Comparison of ENCODE assay signal across 8 cellular contexts in the genomic region with DNA sequence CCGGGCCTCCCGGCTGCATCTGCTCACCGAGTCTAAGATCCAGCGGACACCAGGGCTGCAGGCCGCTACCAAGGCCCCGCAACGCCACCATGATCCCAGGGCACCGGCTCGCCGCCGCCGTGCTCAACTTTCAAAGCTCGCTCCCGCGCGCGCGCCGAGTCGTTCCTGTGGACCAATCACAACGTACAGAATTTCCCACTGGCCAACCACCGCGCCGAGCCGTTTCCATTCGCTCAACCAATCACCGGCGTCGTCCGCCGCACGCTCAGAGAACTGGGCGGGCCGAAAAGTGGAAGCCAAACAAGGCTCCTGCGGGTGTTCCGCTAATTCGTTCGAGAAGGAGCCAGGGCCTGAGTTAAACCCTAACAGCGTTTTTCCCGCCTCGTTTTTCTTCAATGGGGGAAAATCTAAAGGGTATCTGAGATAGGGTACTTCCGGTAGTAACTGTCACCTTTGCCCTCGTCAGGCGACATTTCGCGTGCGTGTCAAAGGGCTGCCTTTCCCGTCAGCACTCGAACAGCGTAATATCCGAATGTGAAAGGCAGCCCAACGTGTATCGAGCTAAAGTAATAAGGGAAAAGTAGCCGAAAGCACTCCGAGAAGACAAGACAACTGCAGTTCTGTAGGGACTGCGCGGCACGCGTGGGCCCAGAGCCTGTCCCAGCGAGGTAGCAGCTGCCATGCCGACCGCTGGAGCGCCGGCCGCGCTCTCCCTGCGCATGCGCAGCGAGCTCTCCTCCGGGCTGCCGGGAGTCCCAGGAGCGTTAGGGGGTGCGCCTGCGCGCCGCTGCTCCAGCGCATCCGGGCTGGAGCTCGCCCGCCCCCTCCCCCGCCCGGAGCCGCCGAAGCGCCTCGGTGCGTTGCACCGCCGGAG. TPM values are rescaled to one million over a fixed set of nuclear protein-coding genes. Genes with fewer than 3 reads are reported as not detected.
DNase-seq lines count a peak whose midpoint lies in the region; ATAC-seq and TF ChIP-seq lines count a peak whose summit lies in the region.

A gene with protein sequence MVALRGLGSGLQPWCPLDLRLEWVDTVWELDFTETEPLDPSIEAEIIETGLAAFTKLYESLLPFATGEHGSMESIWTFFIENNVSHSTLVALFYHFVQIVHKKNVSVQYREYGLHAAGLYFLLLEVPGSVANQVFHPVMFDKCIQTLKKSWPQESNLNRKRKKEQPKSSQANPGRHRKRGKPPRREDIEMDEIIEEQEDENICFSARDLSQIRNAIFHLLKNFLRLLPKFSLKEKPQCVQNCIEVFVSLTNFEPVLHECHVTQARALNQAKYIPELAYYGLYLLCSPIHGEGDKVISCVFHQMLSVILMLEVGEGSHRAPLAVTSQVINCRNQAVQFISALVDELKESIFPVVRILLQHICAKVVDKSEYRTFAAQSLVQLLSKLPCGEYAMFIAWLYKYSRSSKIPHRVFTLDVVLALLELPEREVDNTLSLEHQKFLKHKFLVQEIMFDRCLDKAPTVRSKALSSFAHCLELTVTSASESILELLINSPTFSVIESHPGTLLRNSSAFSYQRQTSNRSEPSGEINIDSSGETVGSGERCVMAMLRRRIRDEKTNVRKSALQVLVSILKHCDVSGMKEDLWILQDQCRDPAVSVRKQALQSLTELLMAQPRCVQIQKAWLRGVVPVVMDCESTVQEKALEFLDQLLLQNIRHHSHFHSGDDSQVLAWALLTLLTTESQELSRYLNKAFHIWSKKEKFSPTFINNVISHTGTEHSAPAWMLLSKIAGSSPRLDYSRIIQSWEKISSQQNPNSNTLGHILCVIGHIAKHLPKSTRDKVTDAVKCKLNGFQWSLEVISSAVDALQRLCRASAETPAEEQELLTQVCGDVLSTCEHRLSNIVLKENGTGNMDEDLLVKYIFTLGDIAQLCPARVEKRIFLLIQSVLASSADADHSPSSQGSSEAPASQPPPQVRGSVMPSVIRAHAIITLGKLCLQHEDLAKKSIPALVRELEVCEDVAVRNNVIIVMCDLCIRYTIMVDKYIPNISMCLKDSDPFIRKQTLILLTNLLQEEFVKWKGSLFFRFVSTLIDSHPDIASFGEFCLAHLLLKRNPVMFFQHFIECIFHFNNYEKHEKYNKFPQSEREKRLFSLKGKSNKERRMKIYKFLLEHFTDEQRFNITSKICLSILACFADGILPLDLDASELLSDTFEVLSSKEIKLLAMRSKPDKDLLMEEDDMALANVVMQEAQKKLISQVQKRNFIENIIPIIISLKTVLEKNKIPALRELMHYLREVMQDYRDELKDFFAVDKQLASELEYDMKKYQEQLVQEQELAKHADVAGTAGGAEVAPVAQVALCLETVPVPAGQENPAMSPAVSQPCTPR (N-terminal part only) (minus strand): TSS at position 132 of the 874 bp plus-strand sequence. CDS start 41 bp downstream, at position 91.
A gene (plus strand): TSS at position 836 of the 874 bp plus-strand sequence. CDS start 452 bp downstream, outside the sequence.

- peak within 1 kb of the TSS; percentile 98 for H2AFZ ChIP-seq in PC-9

- H3K4me3 ChIP-seq in Jurkat, Clone E6-1 (ENCODE audit: low read length): peak within 1 kb of the TSS; percentile 96
- H3K4me3 ChIP-seq in PC-9 (peak within 1 kb of the TSS; percentile 84), epithelial cell of proximal tubule (ENCODE audit: low read depth, low read length) (peak within 1 kb of the TSS; percentile 64), mucosa of rectum (ENCODE audit: low read length in 2 of 2) (peak within 1 kb of the TSS; percentile 98 to 99)

- TF ChIP-seq CTCF in PC-9 (conservative IDR thresholded peaks at IDR 0.05): no peak
- TF ChIP-seq CTCF in epithelial cell of proximal tubule (conservative IDR thresholded peaks at IDR 0.05; ENCODE audit: low read depth, low read length): no peak

- H3K36me3 ChIP-seq in PC-9 (ENCODE audit: low read depth) (0 out of 2 replicates have a peak, but pooled peaks cover 8% of the 10 kb centered on the region), mucosa of rectum (ENCODE audit: control insufficient read depth in 2 of 2, insufficient read depth in 2 of 2, low read length in 2 of 2) (peaks cover 2 to 3% of the 10 kb centered on the region in 2 donors)

- no peaks in the 10 kb centered on the region for H3K9me2 ChIP-seq in PC-9 (ENCODE audit: insufficient read depth)

- H3K9ac ChIP-seq in mucosa of rectum (ENCODE audit: low read depth in 1 of 2, low read length in 2 of 2): peak within 1 kb of the TSS; percentile 83 to 91

- peak; percentile 86 for DNase-seq in DMS153 (lab: John Stamatoyannopoulos, UW)
- peak; percentile 95 for DNase-seq in Jurkat, Clone E6-1 (ENCODE audit: low read depth, low spot score)
- DNase-seq in PC-9: peak; percentile 90 to 92
- peak; percentile 94 for DNase-seq in activated T-cell treated with anti-CD3 and anti-CD28 coated beads, Interleukin-2, amount 50 U/mL, for 1 hour
- DNase-seq in epithelial cell of proximal tubule (ENCODE audit: low read depth): peak; percentile 61
- DNase-seq in stimulated activated CD8-positive, alpha-beta memory T cell treated with anti-CD3 and anti-CD28 coated beads, Interleukin-4, amount 100 ng/mL, for 48 hours: peak; percentile 98

- H4K20me1 ChIP-seq in PC-9 (ENCODE audit: insufficient read depth): 0 out of 2 replicates have a peak, but pooled peaks cover 4% of the 10 kb centered on the region

- CTCF ChIA-PET in PC-9 (lab: Charles Lee): no interaction called here

- BruUV-seq in PC-9 (replicated peaks; lab: Mats Ljungman, UMichigan): no TSS peak

- H3K27ac ChIP-seq in PC-9: peak within 1 kb of the TSS; percentile 46; the same call in 1 of the 2 replicates
- peak within 1 kb of the TSS; percentile 97 to 98 for H3K27ac ChIP-seq in mucosa of rectum (ENCODE audit: low read depth in 2 of 2, low read length in 2 of 2)

- peak; percentile 67 for ATAC-seq in GM21619 (IDR thresholded peaks at IDR 0.05; ENCODE audit: unreplicated experiment)

- intact Hi-C loops in PC-9 (cut with micrococcal nuclease; ENCODE audit: unreplicated experiment): loop anchor here (2.0 kb wide), 1 partner anchor 29 kb away; a partner anchor contains a TSS

- H3F3A ChIP-seq in PC-9 (ENCODE audit: insufficient read depth, low read depth): no peaks in the 10 kb centered on the region

- POLR2A ChIA-PET in PC-9 (lab: Charles Lee; ENCODE audit: unreplicated experiment): interaction anchor here (0.5 to 0.8 kb wide), 6 partner anchors 29 to 93 kb away, joined by 3 to 11 read pairs (median 5); a partner anchor contains a TSS

- H3K4me2 ChIP-seq in PC-9: peak within 1 kb of the TSS; percentile 96

- peaks cover 59% of the 10 kb centered on the region for H3K79me2 ChIP-seq in PC-9 (ENCODE audit: low read depth)

- H3K27me3 ChIP-seq in PC-9 (ENCODE audit: insufficient read depth, low read depth): no peaks in the 10 kb centered on the region
- no peaks in the 10 kb centered on the region for H3K27me3 ChIP-seq in mucosa of rectum (ENCODE audit: control insufficient read depth in 2 of 2, insufficient read depth in 2 of 2, low read length in 2 of 2)

- H3K9me3 ChIP-seq in PC-9 (ENCODE audit: insufficient read depth, low read depth): no peaks in the 10 kb centered on the region
- no peaks in the 10 kb centered on the region for H3K9me3 ChIP-seq in mucosa of rectum (ENCODE audit: control insufficient read depth in 2 of 2, low read length in 2 of 2)

- H3K4me1 ChIP-seq in PC-9 (replicated peaks; ENCODE audit: insufficient read depth) (peaks cover 21% of the 10 kb centered on the region), mucosa of rectum (ENCODE audit: control insufficient read depth in 2 of 2, insufficient read depth in 2 of 2, low read length in 2 of 2) (peaks cover 22 to 26% of the 10 kb centered on the region in 2 donors)

RNA-seq across cellular contexts. Expression of the first gene that starts in this region (rescaled TPM):
- 133 TPM for polyA plus RNA-seq in Jurkat, Clone E6-1 (2012; ENCODE audit: insufficient read depth, insufficient read length)
- total RNA-seq in PC-9 (2021) (40.6 and 49.6 TPM in 2 replicates), epithelial cell of proximal tubule (16.2 and 27.9 TPM in 2 replicates)

RNA-seq across cellular contexts. Expression of the second gene that starts in this region (rescaled TPM):
- polyA plus RNA-seq in Jurkat, Clone E6-1 (2012; ENCODE audit: insufficient read depth, insufficient read length): 93.9 TPM
- 28.6 and 28.8 TPM in 2 replicates for total RNA-seq in PC-9 (2021)
- 17.8 and 23.1 TPM in 2 replicates for total RNA-seq in epithelial cell of proximal tubule

Comparison
In these comparisons a context has a peak if more than half of its experiments do, and no peak if none do; other contexts are left out.
1. Peak in every context shown above with its lines: DNase-seq, ATAC-seq, H3K4me3 ChIP-seq and H3K27ac ChIP-seq.